19 cellular contexts compared by ENCODE assay signal in genomic region chr10:69467928-69468770, GRCh38. TPM values are rescaled to one million over a fixed set of nuclear protein-coding genes. Genes with fewer than 3 reads are reported as not detected.
DNase-seq lines count a peak whose midpoint lies in the region; ATAC-seq, FAIRE-seq and TF ChIP-seq lines count a peak whose summit lies in the region.
"Had no signal": no experiment of that assay in that cellular context is flagged by ENCODE, and none has a peak within 500 bp of the region (broad histone marks: within the 10 kb centered on the region; RNA-seq: fewer than 3 reads in every experiment).

No MANE protein-coding gene starts in this region.

- no peaks in the 10 kb centered on the region for H3K27me3 ChIP-seq in H1 (replicated peaks in 1 of 4; ENCODE audit: control insufficient read depth in 3 of 4, extremely low read depth in 1 of 4, insufficient read depth in 3 of 4, low read length in 3 of 4)
- peaks cover 0 to 20% (median 0%) of the 10 kb centered on the region in 3 experiments for H3K27me3 ChIP-seq in neuronal stem cell (ENCODE audit: control insufficient read depth in 3 of 3, insufficient read depth in 3 of 3, low read depth in 1 of 3, low read length in 3 of 3)

- TF ChIP-seq RAD21 in H1 (IDR thresholded peaks at IDR 0.05 in 1 of 2, conservative IDR thresholded peaks at IDR 0.05 in 1 of 2; ENCODE audit: low read depth in 2 of 2, low read length in 2 of 2) = no peak

- no peak for TF ChIP-seq EP300 in H1 (IDR thresholded peaks at IDR 0.05; ENCODE audit: borderline replicate concordance in 1 of 2, low read depth in 2 of 2, low read length in 2 of 2)

- H3K27ac Mint-ChIP-seq in activated T-cell treated with anti-CD3 and anti-CD28 coated beads, Interleukin-2, amount 50 U/mL, for 72 hours = no peak overlapping the region
- H3K27ac Mint-ChIP-seq: natural killer cell treated with Interleukin-12 subunit alpha and Interleukin-12 subunit beta and Interleukin-15 and Interleukin-18, amount 100 ng/mL, for 72 hours; T-helper 2 cell treated with Interferon-gamma antibody and Interleukin-4, amounts not matched to agents 5 μg/mL and 100 μg/mL, for 36 hours had no signal

- H2AK5ac ChIP-seq in H1 (ENCODE audit: low read depth, low read length) (no peak overlapping the region), neuronal stem cell (ENCODE audit: low read depth, low read length) (peak overlapping the region; percentile 59)

- peaks cover 0 to 5% (median 0%) of the 10 kb centered on the region in 4 experiments; a peak in 3 of 7 replicates for H3K4me1 ChIP-seq in H1 (replicated peaks in 1 of 4; ENCODE audit: control insufficient read depth in 3 of 4, insufficient read depth in 4 of 4, low read length in 3 of 4)
- H3K4me1 ChIP-seq in neuronal stem cell (ENCODE audit: control insufficient read depth in 2 of 2, insufficient read depth in 1 of 2, low read depth in 1 of 2, low read length in 2 of 2) = peaks cover 0 to 9% of the 10 kb centered on the region in 2 donors

- TF ChIP-seq POLR2A in H1 (IDR thresholded peaks at IDR 0.05; ENCODE audit: control extremely low read depth in 1 of 2, low read depth in 2 of 2, low read length in 2 of 2) = no peak

- H3K23ac ChIP-seq in H1 (ENCODE audit: insufficient read length) = no peak overlapping the region
- H3K23ac ChIP-seq in neuronal stem cell (ENCODE audit: low read depth, low read length, poor library complexity) = no peak overlapping the region

- no peak overlapping the region for H2BK15ac ChIP-seq in H1 (ENCODE audit: low read length)
- no peak overlapping the region for H2BK15ac ChIP-seq in neuronal stem cell (ENCODE audit: low read length)

- 71% methylated on average over 13 of the region's 13 CpGs; no CpG with 5 or more reads in 1 of the 2 experiments for WGBS in H1 (ENCODE audit: extremely low coverage in 1 of 2, insufficient coverage in 1 of 2, insufficient read length in 1 of 2, insufficient replicate concordance in 2 of 2, low coverage in 1 of 2, low lambda C conversion rate in 2 of 2, missing lambda C conversion rate in 1 of 2), 2 experiments
- no CpG with 5 or more reads among the region's 13 CpGs for WGBS in neuronal stem cell (ENCODE audit: extremely low coverage in 2 of 2, insufficient read length in 2 of 2, insufficient replicate concordance in 1 of 2), 2 donors

- H2BK12ac ChIP-seq in H1 (ENCODE audit: low read depth, low read length) (no peak overlapping the region), neuronal stem cell (ENCODE audit: low read length) (no peak overlapping the region)

- H3K4me3 Mint-ChIP-seq in activated T-cell treated with anti-CD3 and anti-CD28 coated beads, Interleukin-2, amount 50 U/mL, for 72 hours = no peak overlapping the region
- H3K4me3 Mint-ChIP-seq: natural killer cell treated with Interleukin-12 subunit alpha and Interleukin-12 subunit beta and Interleukin-15 and Interleukin-18, amount 100 ng/mL, for 72 hours; T-helper 2 cell treated with Interferon-gamma antibody and Interleukin-4, amounts not matched to agents 5 μg/mL and 100 μg/mL, for 36 hours had no signal

- POLR2A ChIA-PET in H1 (lab: Charles Lee; ENCODE audit: partially characterized antibody) = interaction anchor here (0.6 to 1.0 kb wide), 2 partner anchors 12 to 617 kb away, joined by 3 to 6 read pairs; no protein-coding TSS in a partner anchor

- CTCF ChIA-PET in H1 (lab: Charles Lee; ENCODE audit: partially characterized antibody) = interaction anchor here (0.6 to 9.5 kb wide), 13 partner anchors 11 to 249 kb away, joined by 3 to 92 read pairs (median 3); partner anchors contain the start of gene TSPAN15

- H3K27me3 Mint-ChIP-seq in activated T-cell treated with anti-CD3 and anti-CD28 coated beads, Interleukin-2, amount 50 U/mL, for 72 hours (ENCODE audit: low read depth) = peaks cover 18% of the 10 kb centered on the region

- no peak overlapping the region for H4K91ac ChIP-seq in H1 (replicated peaks; ENCODE audit: insufficient read length, low read length)
- no peak overlapping the region for H4K91ac ChIP-seq in neuronal stem cell (ENCODE audit: low read depth, low read length, poor library complexity)

- H3K79me2 ChIP-seq in H1 (ENCODE audit: control insufficient read depth in 1 of 2, insufficient read depth in 2 of 2, low read length in 2 of 2) = no peaks in the 10 kb centered on the region

- H3K4me1 Mint-ChIP-seq in activated T-cell treated with anti-CD3 and anti-CD28 coated beads, Interleukin-2, amount 50 U/mL, for 72 hours (ENCODE audit: low read depth) = peaks cover 16% of the 10 kb centered on the region

- H3K79me1 ChIP-seq in H1 (ENCODE audit: low read depth, low read length) = no peaks in the 10 kb centered on the region
- no peaks in the 10 kb centered on the region for H3K79me1 ChIP-seq in neuronal stem cell (ENCODE audit: low read depth, low read length)

- H3K4me2 ChIP-seq in H1 (ENCODE audit: insufficient read depth in 1 of 2, low read depth in 2 of 2, low read length in 2 of 2) = no peak overlapping the region
- H3K4me2 ChIP-seq in neuronal stem cell (ENCODE audit: insufficient read depth, low read length, poor library complexity, severe bottlenecking) = no peak overlapping the region

- no peaks in the 10 kb centered on the region for H3K9me3 Mint-ChIP-seq in activated T-cell treated with anti-CD3 and anti-CD28 coated beads, Interleukin-2, amount 50 U/mL, for 72 hours
- H3K9me3 Mint-ChIP-seq: natural killer cell treated with Interleukin-12 subunit alpha and Interleukin-12 subunit beta and Interleukin-15 and Interleukin-18, amount 100 ng/mL, for 72 hours; T-helper 2 cell treated with Interferon-gamma antibody and Interleukin-4, amounts not matched to agents 5 μg/mL and 100 μg/mL, for 36 hours had no signal

- H4K8ac ChIP-seq in H1 (ENCODE audit: extremely low read depth, insufficient read depth, low read length) = peak overlapping the region; percentile 12; the same call in 1 of the 2 replicates
- H4K8ac ChIP-seq in neuronal stem cell (ENCODE audit: low read depth, low read length) = no peak overlapping the region

- no peak overlapping the region for H3K56ac ChIP-seq in H1 (replicated peaks; ENCODE audit: insufficient read length, low read depth, low read length)

- DNase-seq in cardiac septum (ENCODE audit: low spot score) = peak; percentile 38
- no peak for DNase-seq in Right ventricle myocardium inferior (ENCODE audit: missing footprints)
- DNase-seq in H1 (ENCODE audit: low read depth in 1 of 2, low spot score in 2 of 2) = no peak
- DNase-seq in neuronal stem cell (ENCODE audit: low spot score) = no peak
- no peak for DNase-seq in NK-92 (lab: John Stamatoyannopoulos, UW; ENCODE audit: unreplicated experiment)
- no peak for DNase-seq in NAMALWA (ENCODE audit: low spot score)
- DNase-seq in activated T-cell treated with anti-CD3 and anti-CD28 coated beads, Interleukin-2, amount 50 U/mL, for 72 hours = no peak
- DNase-seq: activated CD4-positive, alpha-beta T cell treated with anti-CD3 and anti-CD28 coated beads, Interleukin-2, amount 50 U/mL, for 48 hours; activated gamma-delta T cell; NCI-H1105; NCI-H446; substantia nigra had no signal

- ATAC-seq in Right ventricle myocardium inferior (no peak), GM21423 (IDR thresholded peaks at IDR 0.05; ENCODE audit: unreplicated experiment) (no peak)
- no peak for ATAC-seq in activated T-cell treated with anti-CD3 and anti-CD28 coated beads, Interleukin-2, amount 50 U/mL, for 72 hours (replicated peaks in 1 of 2)
- ATAC-seq: HepG2; natural killer cell treated with Interleukin-12 subunit alpha and Interleukin-12 subunit beta and Interleukin-15 and Interleukin-18, amount 100 ng/mL, for 72 hours had no signal

- no peak overlapping the region for H4K5ac ChIP-seq in H1 (ENCODE audit: insufficient read length, low read depth, low read length)

- no peak overlapping the region for H2BK20ac ChIP-seq in H1 (ENCODE audit: low read length)

- no peaks in the 10 kb centered on the region for H3K36me3 ChIP-seq in H1 (ENCODE audit: control insufficient read depth in 2 of 4, insufficient read depth in 4 of 4, low read length in 3 of 4)
- H3K36me3 ChIP-seq in neuronal stem cell (replicated peaks in 1 of 2; ENCODE audit: control insufficient read depth in 2 of 2, insufficient read depth in 2 of 2, low read length in 2 of 2) = no peaks in the 10 kb centered on the region

- no peak overlapping the region for H3K9ac ChIP-seq in H1 (replicated peaks in 1 of 4; ENCODE audit: extremely low read depth in 1 of 4, low read depth in 3 of 4, low read length in 3 of 4)
- H3K9ac ChIP-seq in neuronal stem cell (ENCODE audit: low read depth, low read length, poor library complexity) = no peak overlapping the region

- H3K4ac ChIP-seq in H1 (replicated peaks; ENCODE audit: insufficient read length, low read depth, low read length) = no peak overlapping the region
- no peak overlapping the region for H3K4ac ChIP-seq in neuronal stem cell (ENCODE audit: low read length)

- H3K9me3 ChIP-seq in H1 (ENCODE audit: insufficient read depth in 2 of 2, low read depth in 1 of 2, low read length in 1 of 2) (no peaks in the 10 kb centered on the region), neuronal stem cell (replicated peaks in 1 of 2; ENCODE audit: control insufficient read depth in 2 of 2, insufficient read depth in 1 of 2, low read depth in 1 of 2, low read length in 2 of 2) (no peaks in the 10 kb centered on the region)

- H3K18ac ChIP-seq in H1 (ENCODE audit: extremely low read depth, low read length) (no peak overlapping the region; the same call in 1 of the 2 replicates), neuronal stem cell (ENCODE audit: low read length) (peak overlapping the region; percentile 87)

- H3K36me3 Mint-ChIP-seq in activated T-cell treated with anti-CD3 and anti-CD28 coated beads, Interleukin-2, amount 50 U/mL, for 72 hours (ENCODE audit: insufficient read depth in 2 of 2) = no peaks in the 10 kb centered on the region
- H3K36me3 Mint-ChIP-seq: natural killer cell treated with Interleukin-12 subunit alpha and Interleukin-12 subunit beta and Interleukin-15 and Interleukin-18, amount 100 ng/mL, for 72 hours had no signal

- no peak overlapping the region for H2BK120ac ChIP-seq in H1 (replicated peaks; ENCODE audit: low read depth, low read length)
- no peak overlapping the region for H2BK120ac ChIP-seq in neuronal stem cell (ENCODE audit: low read depth, low read length)

- H2AFZ ChIP-seq in H1 (ENCODE audit: low read length) (no peak overlapping the region), neuronal stem cell (ENCODE audit: low read length) (no peak overlapping the region)

- H4K20me1 ChIP-seq in H1 (replicated peaks in 1 of 2; ENCODE audit: control insufficient read depth in 1 of 2, insufficient read depth in 2 of 2, low read length in 2 of 2) = no peaks in the 10 kb centered on the region

- no peak overlapping the region for H2BK5ac ChIP-seq in H1 (ENCODE audit: low read depth, low read length)
- no peak overlapping the region for H2BK5ac ChIP-seq in neuronal stem cell (ENCODE audit: low read length)

- no peak for TF ChIP-seq CTCF in H1 (IDR thresholded peaks at IDR 0.05; ENCODE audit: control extremely low read depth in 1 of 3, insufficient read depth in 1 of 3, low read depth in 1 of 3, low read length in 3 of 3)

- H3K4me3 ChIP-seq in H1 (ENCODE audit: extremely low read depth in 1 of 4, insufficient read depth in 2 of 4, low read depth in 3 of 4, low read length in 4 of 4) (no peak overlapping the region), neuronal stem cell (ENCODE audit: low read length in 2 of 2) (no peak overlapping the region)

- H3K14ac ChIP-seq in H1 (ENCODE audit: insufficient read length) = no peak overlapping the region
- no peak overlapping the region for H3K14ac ChIP-seq in neuronal stem cell (ENCODE audit: low read length)

- H3K23me2 ChIP-seq in H1 (ENCODE audit: low read depth, low read length) = no peaks in the 10 kb centered on the region

- intact Hi-C loops in cardiac septum (cut with DNase I) = no loop called here
- intact Hi-C loops in Right ventricle myocardium inferior (cut with DNase I) = no loop called here

- H3K27ac ChIP-seq in H1 (ENCODE audit: low read depth, low read length) = no peak overlapping the region
- no peak overlapping the region for H3K27ac ChIP-seq in neuronal stem cell (replicated peaks; ENCODE audit: low read length)

- no peak for FAIRE-seq in H1 (lab: Jason Lieb, UNC)
- FAIRE-seq: endometrium, HepG2, RCC 7860 had no signal

RNA-seq across cellular contexts. Expression of gene TSPAN15, which starts 16.9 kb away (rescaled TPM):
- total RNA-seq in cardiac septum (6.9 TPM), Right ventricle myocardium inferior (11.8 TPM)
- total RNA-seq in H1 (2021; fragmentation: NEBNext Ultra II Directional; extraction: Animal tissue kit (Norgen Biotek cat#: 25700)) = 9.7 and 11.6 TPM in 2 replicates
- polyA plus RNA-seq in H1 (2011; rRNA removed) = 20.0 and 20.9 TPM in 2 replicates
- polyA plus RNA-seq in H1 (2011; cell fraction: cytosol; rRNA removed) = 23.6 TPM
- polyA plus RNA-seq in H1 (2011; cell fraction: nucleus; rRNA removed) = 19.6 TPM
- 11.9 to 16.4 TPM (median 13.9 TPM) in 4 replicates for polyA plus RNA-seq in H1 (2012, experiment 1 of 2)
- polyA plus RNA-seq in H1 (2012, experiment 2 of 2) = 13.3 TPM
- polyA plus RNA-seq in H1 (2013, experiment 1 of 2) = 6.6 TPM
- polyA plus RNA-seq in H1 (2013, experiment 2 of 2) = 8.5 TPM
- 13.7 and 25.4 TPM in 2 replicates for polyA minus RNA-seq in H1 (2011; rRNA and poly(A)+ RNA removed)
- 9.3 TPM for polyA minus RNA-seq in H1 (2011; cell fraction: cytosol; rRNA and poly(A)+ RNA removed)
- 8.1 TPM for polyA minus RNA-seq in H1 (2011; cell fraction: nucleus; rRNA and poly(A)+ RNA removed)
- 10.5 TPM for polyA plus RNA-seq in neuronal stem cell (2013, experiment 1 of 2)
- 10.6 TPM for polyA plus RNA-seq in neuronal stem cell (2013, experiment 2 of 2)
- total RNA-seq in activated T-cell treated with anti-CD3 and anti-CD28 coated beads, Interleukin-2, amount 50 U/mL, for 72 hours = 1 to 10 TPM; 1.5 to 1.8 TPM

RNA-seq across cellular contexts. Expression of gene TACR2, which starts 51.4 kb away (rescaled TPM):
- total RNA-seq in cardiac septum = 0.13 TPM
- 0.19 TPM for total RNA-seq in Right ventricle myocardium inferior
- not detected in 2 replicates for total RNA-seq in H1 (2021; fragmentation: NEBNext Ultra II Directional; extraction: Animal tissue kit (Norgen Biotek cat#: 25700))
- polyA plus RNA-seq in H1 (2011; rRNA removed) = 0.06 TPM in 1 of 2 replicates, not detected in the other
- polyA plus RNA-seq in H1 (2011; cell fraction: cytosol; rRNA removed) = 0.06 TPM
- 0.06 TPM for polyA plus RNA-seq in H1 (2011; cell fraction: nucleus; rRNA removed)
- 0.13 to 0.33 TPM (median 0.20 TPM) in 4 replicates for polyA plus RNA-seq in H1 (2012, experiment 1 of 2)
- polyA plus RNA-seq in H1 (2012, experiment 2 of 2) = not detected
- 0.04 TPM for polyA plus RNA-seq in H1 (2013, experiment 1 of 2)
- 0.04 TPM for polyA plus RNA-seq in H1 (2013, experiment 2 of 2)
- not detected in 2 replicates for polyA minus RNA-seq in H1 (2011; rRNA and poly(A)+ RNA removed)
- polyA minus RNA-seq in H1 (2011; cell fraction: cytosol; rRNA and poly(A)+ RNA removed) = not detected
- not detected for polyA minus RNA-seq in H1 (2011; cell fraction: nucleus; rRNA and poly(A)+ RNA removed)
- not detected for polyA plus RNA-seq in neuronal stem cell (2013, experiment 1 of 2)
- not detected for polyA plus RNA-seq in neuronal stem cell (2013, experiment 2 of 2)
- total RNA-seq in activated T-cell treated with anti-CD3 and anti-CD28 coated beads, Interleukin-2, amount 50 U/mL, for 72 hours = not detected
- total RNA-seq: HepG2; natural killer cell treated with Interleukin-12 subunit alpha and Interleukin-12 subunit beta and Interleukin-15 and Interleukin-18, amount 100 ng/mL, for 72 hours had no signal
- polyA plus RNA-seq: AG04450 had no signal
